In genomic region chr2:174022431-174022830, GRCh38 we compare ENCODE assay signal across 17 cellular contexts. TPM values are rescaled to one million over a fixed set of nuclear protein-coding genes. Genes with fewer than 3 reads are reported as not detected.
DNase-seq lines count a peak whose midpoint lies in the region; ATAC-seq and TF ChIP-seq lines count a peak whose summit lies in the region.
"Had no signal": no experiment of that assay in that cellular context is flagged by ENCODE, and none has a peak within 500 bp of the region (broad histone marks: within the 10 kb centered on the region; RNA-seq: fewer than 3 reads in every experiment).

No MANE protein-coding gene starts in this region.

- H3K27ac Mint-ChIP-seq in Caco-2 (ENCODE audit: unreplicated experiment) (peak overlapping the region; percentile 92), GM23338 (no peak overlapping the region)
- H3K27ac Mint-ChIP-seq in activated CD4-positive, alpha-beta memory T cell treated with anti-CD3 and anti-CD28 coated beads for 36 hours: no peak overlapping the region

- H4K20me1 ChIP-seq in GM23338 (replicated peaks; ENCODE audit: insufficient read depth): no peaks in the 10 kb centered on the region
- H4K20me1 ChIP-seq in smooth muscle cell (ENCODE audit: low read depth): no peaks in the 10 kb centered on the region
- no peaks in the 10 kb centered on the region for H4K20me1 ChIP-seq in OCI-LY7 (ENCODE audit: insufficient read depth, low read length)

- no peaks in the 10 kb centered on the region for H3K27me3 ChIP-seq in Caco-2 (replicated peaks; ENCODE audit: control insufficient read depth, insufficient read depth, low read length)
- H3K27me3 ChIP-seq in GM23338 (ENCODE audit: insufficient read depth): no peaks in the 10 kb centered on the region
- no peaks in the 10 kb centered on the region for H3K27me3 ChIP-seq in foreskin keratinocyte
- no peaks in the 10 kb centered on the region for H3K27me3 ChIP-seq in smooth muscle cell (ENCODE audit: low read depth)

- H3K9me3 Mint-ChIP-seq in Caco-2 (ENCODE audit: unreplicated experiment) (no peaks in the 10 kb centered on the region), GM23338 (no peaks in the 10 kb centered on the region)
- H3K9me3 Mint-ChIP-seq in activated CD4-positive, alpha-beta memory T cell treated with anti-CD3 and anti-CD28 coated beads for 36 hours: peaks cover 14% of the 10 kb centered on the region
- H3K9me3 Mint-ChIP-seq: IgD-negative memory B cell had no signal

- H3K4me1 ChIP-seq in Caco-2: peaks cover 43% of the 10 kb centered on the region
- peaks cover 34% of the 10 kb centered on the region for H3K4me1 ChIP-seq in GM23338 (ENCODE audit: insufficient read depth)
- H3K4me1 ChIP-seq in foreskin keratinocyte: no peaks in the 10 kb centered on the region
- peaks cover 35% of the 10 kb centered on the region for H3K4me1 ChIP-seq in smooth muscle cell (ENCODE audit: low read depth)
- peaks cover 7% of the 10 kb centered on the region for H3K4me1 ChIP-seq in OCI-LY7 (ENCODE audit: insufficient read depth, low read length, poor library complexity, severe bottlenecking)

- ATAC-seq in GM23338: no peak
- ATAC-seq in foreskin keratinocyte: no peak

- no peak overlapping the region for H3K9ac ChIP-seq in smooth muscle cell (ENCODE audit: low read depth)

- H3K4me3 ChIP-seq in Caco-2 (ENCODE audit: low read depth, low read length): no peak overlapping the region
- H3K4me3 ChIP-seq in GM23338: no peak overlapping the region
- H3K4me3 ChIP-seq in smooth muscle cell: no peak overlapping the region
- H3K4me3 ChIP-seq in OCI-LY7 (ENCODE audit: low read depth, low read length, poor library complexity, severe bottlenecking): no peak overlapping the region
- H3K4me3 ChIP-seq: HAP-1, SK-N-MC had no signal

- peaks cover 20% of the 10 kb centered on the region; the same call in 1 of the 2 replicates for H3F3A ChIP-seq in GM23338 (replicated peaks; ENCODE audit: low read depth)
- peaks cover 39% of the 10 kb centered on the region for H3F3A ChIP-seq in smooth muscle cell (ENCODE audit: low read depth)

- POLR2A ChIA-PET in Caco-2 (lab: Charles Lee): no interaction called here
- POLR2A ChIA-PET in OCI-LY7 (lab: Charles Lee): interaction anchor here (0.7 kb wide), 2 partner anchors 13 to 122 kb away, joined by 3 read pairs; no protein-coding TSS in a partner anchor
- POLR2A ChIA-PET in activated CD4-positive, alpha-beta memory T cell treated with anti-CD3 and anti-CD28 coated beads for 36 hours (lab: Charles Lee): no interaction called here

- H3K27me3 Mint-ChIP-seq in Caco-2 (ENCODE audit: insufficient read depth, unreplicated experiment) (no peaks in the 10 kb centered on the region), GM23338 (ENCODE audit: insufficient read depth, low read depth, poor library complexity) (peaks cover 12% of the 10 kb centered on the region)
- H3K27me3 Mint-ChIP-seq in activated CD4-positive, alpha-beta memory T cell treated with anti-CD3 and anti-CD28 coated beads for 36 hours: peaks cover 7% of the 10 kb centered on the region

- WGBS in smooth muscle cell (ENCODE audit: low lambda C conversion rate): 66% methylated on average over 4 of the region's 4 CpGs

- CTCF ChIA-PET in Caco-2 (lab: Charles Lee): no interaction called here
- CTCF ChIA-PET in OCI-LY7 (lab: Charles Lee; ENCODE audit: unreplicated experiment): no interaction called here
- CTCF ChIA-PET in activated CD4-positive, alpha-beta memory T cell treated with anti-CD3 and anti-CD28 coated beads for 36 hours (lab: Charles Lee): interaction anchor here (1.4 kb wide), 1 partner anchor 18 kb away, joined by 4 read pairs; no protein-coding TSS in a partner anchor

- H3K4me2 ChIP-seq in GM23338: no peak overlapping the region
- no peak overlapping the region for H3K4me2 ChIP-seq in smooth muscle cell
- H3K4me2 ChIP-seq in OCI-LY7 (ENCODE audit: low read length): no peak overlapping the region

- peak overlapping the region; percentile 75; the same call in 1 of the 2 replicates for H2AFZ ChIP-seq in GM23338
- no peak overlapping the region for H2AFZ ChIP-seq in smooth muscle cell (ENCODE audit: low read depth)
- no peak overlapping the region for H2AFZ ChIP-seq in OCI-LY7 (ENCODE audit: low read length)

- H3K79me2 ChIP-seq in GM23338 (replicated peaks; ENCODE audit: insufficient read depth): no peaks in the 10 kb centered on the region
- no peaks in the 10 kb centered on the region for H3K79me2 ChIP-seq in smooth muscle cell (ENCODE audit: low read depth)
- H3K79me2 ChIP-seq in OCI-LY7 (ENCODE audit: insufficient read depth, low read depth, low read length): no peaks in the 10 kb centered on the region

- H3K27ac ChIP-seq in GM23338 (ENCODE audit: low read depth) (no peak overlapping the region), foreskin keratinocyte (peak overlapping the region; percentile 79), smooth muscle cell (ENCODE audit: low read depth) (peak overlapping the region; percentile 91), OCI-LY7 (ENCODE audit: low read depth, low read length, poor library complexity, severe bottlenecking) (no peak overlapping the region)
- H3K27ac ChIP-seq: SK-N-MC had no signal

- H3K4me1 Mint-ChIP-seq in Caco-2 (ENCODE audit: low read depth, unreplicated experiment) (peaks cover 39% of the 10 kb centered on the region), GM23338 (peaks cover 42% of the 10 kb centered on the region)
- peaks cover 8% of the 10 kb centered on the region for H3K4me1 Mint-ChIP-seq in activated CD4-positive, alpha-beta memory T cell treated with anti-CD3 and anti-CD28 coated beads for 36 hours (ENCODE audit: low read depth)

- BruUV-seq in Caco-2 (replicated peaks; lab: Mats Ljungman, UMichigan): no TSS peak
- no TSS peak for BruUV-seq in OCI-LY7 (replicated peaks; lab: Mats Ljungman, UMichigan)

- DNase-seq in Caco-2: no peak
- DNase-seq in GM23338 (ENCODE audit: low spot score): no peak
- DNase-seq in foreskin keratinocyte: no peak
- DNase-seq in smooth muscle cell (lab: John Stamatoyannopoulos, UW; ENCODE audit: unreplicated experiment): no peak
- DNase-seq in OCI-LY7 (ENCODE audit: low spot score): no peak
- no peak for DNase-seq in ureter (ENCODE audit: low spot score)
- no peak for DNase-seq in activated CD4-positive, alpha-beta memory T cell treated with anti-CD3 and anti-CD28 coated beads for 36 hours
- DNase-seq: ACHN, AML-193, COR-L47, DMS153, NCI-H187 treated with DMSO at 0.1 percent for 48 hours, NCI-H2171 treated with DMSO at 0.1 percent for 48 hours, NCI-H774 had no signal

- H3K9me3 ChIP-seq in Caco-2: no peaks in the 10 kb centered on the region
- no peaks in the 10 kb centered on the region for H3K9me3 ChIP-seq in smooth muscle cell (replicated peaks; ENCODE audit: low read depth)
- no peaks in the 10 kb centered on the region for H3K9me3 ChIP-seq in OCI-LY7 (ENCODE audit: low read length)
- H3K9me3 ChIP-seq: HAP-1 had no signal

- intact Hi-C loops in Caco-2 (cut with micrococcal nuclease; ENCODE audit: unreplicated experiment) (no loop called here), OCI-LY7 (cut with micrococcal nuclease; ENCODE audit: unreplicated experiment) (no loop called here)
- intact Hi-C loops in activated CD4-positive, alpha-beta memory T cell treated with anti-CD3 and anti-CD28 coated beads for 36 hours (cut with micrococcal nuclease): no loop called here

- H3K9me2 ChIP-seq in GM23338 (ENCODE audit: insufficient read depth): no peaks in the 10 kb centered on the region
- no peaks in the 10 kb centered on the region for H3K9me2 ChIP-seq in OCI-LY7 (ENCODE audit: insufficient read depth, low read length)

- H3K36me3 ChIP-seq in Caco-2 (ENCODE audit: control insufficient read depth, insufficient read depth, low read length) (no peaks in the 10 kb centered on the region), GM23338 (ENCODE audit: insufficient read depth) (no peaks in the 10 kb centered on the region), smooth muscle cell (ENCODE audit: low read depth) (no peaks in the 10 kb centered on the region), OCI-LY7 (ENCODE audit: insufficient read depth, low read length) (no peaks in the 10 kb centered on the region)
- H3K36me3 ChIP-seq: HAP-1 had no signal

- no peak for TF ChIP-seq CTCF in Caco-2 (IDR thresholded peaks at IDR 0.05; ENCODE audit: insufficient read depth in 1 of 2, low read depth in 1 of 2, low read length in 1 of 2, severe bottlenecking in 1 of 2, unreplicated experiment in 1 of 2)
- TF ChIP-seq CTCF in GM23338 (conservative IDR thresholded peaks at IDR 0.05; ENCODE audit: low read depth in 2 of 2): no peak
- TF ChIP-seq CTCF in foreskin keratinocyte (conservative IDR thresholded peaks at IDR 0.05): no peak
- TF ChIP-seq CTCF in smooth muscle cell (IDR thresholded peaks at IDR 0.05; ENCODE audit: borderline replicate concordance, insufficient read depth, poor library complexity, severe bottlenecking): no peak
- TF ChIP-seq CTCF in OCI-LY7 (conservative IDR thresholded peaks at IDR 0.05; ENCODE audit: low read length): no peak

- H3K4me3 Mint-ChIP-seq in Caco-2 (ENCODE audit: unreplicated experiment): no peak overlapping the region
- no peak overlapping the region; the same call in 2 of the 3 replicates for H3K4me3 Mint-ChIP-seq in GM23338
- H3K4me3 Mint-ChIP-seq in activated CD4-positive, alpha-beta memory T cell treated with anti-CD3 and anti-CD28 coated beads for 36 hours: no peak overlapping the region
- H3K4me3 Mint-ChIP-seq: IgD-negative memory B cell had no signal

- H3K36me3 Mint-ChIP-seq in Caco-2 (ENCODE audit: insufficient read depth, unreplicated experiment): peaks cover 5% of the 10 kb centered on the region
- H3K36me3 Mint-ChIP-seq in GM23338 (ENCODE audit: low read depth): no peaks in the 10 kb centered on the region
- H3K36me3 Mint-ChIP-seq in activated CD4-positive, alpha-beta memory T cell treated with anti-CD3 and anti-CD28 coated beads for 36 hours: no peaks in the 10 kb centered on the region
- H3K36me3 Mint-ChIP-seq: IgD-negative memory B cell had no signal

TF ChIP-seq in GM23338, 12 proteins besides CTCF, POLR2A, EP300 and RAD21 (continues in another document):
- TF ChIP-seq CREB1 (CRISPR knock-in tag; IDR thresholded peaks at IDR 0.05; ENCODE audit: low read depth) (no peak), POLR2AphosphoS5 (IDR thresholded peaks at IDR 0.05; ENCODE audit: low read depth) (no peak)

RNA-seq across cellular contexts. Expression of gene SP3, which starts 57.3 kb away (rescaled TPM):
- 108 and 111 TPM in 2 replicates for total RNA-seq in Caco-2 (2022)
- total RNA-seq in GM23338 (2014; rRNA removed; shearing (Covaris generic)): 96.9 and 110 TPM in 2 replicates
- polyA plus RNA-seq in GM23338 (2016; fragmentation: Nextera tagmentation; extraction: Ambion mirVana): 21.9 and 24.1 TPM in 2 replicates
- total RNA-seq in foreskin keratinocyte: 63.9 and 64.1 TPM in 2 replicates
- 10.2 and 13.0 TPM in 2 replicates for polyA plus RNA-seq in foreskin keratinocyte
- total RNA-seq in smooth muscle cell: 84.5 and 109 TPM in 2 replicates
- polyA plus RNA-seq in smooth muscle cell: 24.5 and 31.4 TPM in 2 replicates
- total RNA-seq in OCI-LY7 (2014; rRNA removed; shearing (Covaris generic)): 129 and 150 TPM in 2 replicates
- total RNA-seq in OCI-LY7 (2022): 115 and 127 TPM in 2 replicates
- total RNA-seq in ureter: 104 TPM
- 10 to 100 TPM; 79.9 to 90.1 TPM for total RNA-seq in activated CD4-positive, alpha-beta memory T cell treated with anti-CD3 and anti-CD28 coated beads for 36 hours

Comparison
In these comparisons a context has a peak if more than half of its experiments do, and no peak if none do; other contexts are left out.
1. H3K27ac ChIP-seq: peak in foreskin keratinocyte (single experiment) and smooth muscle cell (single experiment); none in GM23338 (single experiment) and OCI-LY7 (single experiment).